ENCODE assay signal across 8 cellular contexts in the genomic region with DNA sequence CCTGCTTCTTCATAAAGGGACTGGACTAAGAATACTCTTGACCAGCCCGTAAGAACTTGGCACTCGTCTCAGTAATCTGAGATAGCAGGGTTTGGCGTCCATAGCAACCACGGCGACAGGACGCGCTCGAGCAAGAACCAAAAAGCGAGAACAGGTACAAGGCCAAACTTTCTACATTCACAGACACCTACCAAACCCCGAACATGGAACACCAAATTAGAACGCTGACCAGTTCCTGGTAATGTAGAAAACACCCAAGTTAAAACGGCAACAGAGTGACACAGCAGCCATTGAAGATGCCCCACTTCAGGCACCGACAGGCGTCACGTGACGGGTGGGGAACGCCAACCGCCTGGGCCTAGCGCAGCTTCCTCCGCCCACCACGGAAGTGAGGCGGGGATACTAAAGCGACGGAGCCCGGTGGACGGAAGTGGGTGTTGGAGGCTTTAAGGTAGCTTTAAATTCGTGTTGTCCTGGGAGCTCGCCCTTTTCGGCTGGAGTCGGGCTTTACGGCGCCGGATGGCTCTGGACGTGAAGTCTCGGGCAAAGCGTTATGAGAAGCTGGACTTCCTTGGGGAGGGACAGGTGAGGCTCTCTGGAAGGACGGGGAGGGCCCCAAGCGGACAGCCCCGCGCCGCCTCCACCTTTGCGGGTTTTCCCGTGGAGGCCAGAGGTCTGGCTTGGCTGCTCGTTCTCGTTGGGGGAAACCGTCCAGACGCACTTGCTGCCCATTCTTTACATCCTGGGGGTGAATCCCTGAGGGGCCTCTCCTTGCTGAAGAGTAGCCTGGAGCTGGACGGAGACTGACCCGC. TPM values are rescaled to one million over a fixed set of nuclear protein-coding genes. Genes with fewer than 3 reads are reported as not detected.
A peak's percentile ranks its signal among the peaks of the same experiment; 100 is the strongest.
DNase-seq lines count a peak whose midpoint lies in the region; ATAC-seq, FAIRE-seq and TF ChIP-seq lines count a peak whose summit lies in the region.

A gene (plus strand): TSS at position 430 of the 812 bp plus-strand sequence. CDS start 90 bp downstream, at position 520.

- no peaks in the 10 kb centered on the region for H3F3A ChIP-seq in smooth muscle cell (ENCODE audit: low read depth)

- H3K9ac ChIP-seq in smooth muscle cell (ENCODE audit: low read depth) = peak within 1 kb of the TSS; percentile 77

- peak within 1 kb of the TSS; percentile 96 for H3K4me3 ChIP-seq in AG04449 (ENCODE audit: low read depth, low read length)
- H3K4me3 ChIP-seq in WI38 (ENCODE audit: low read depth, low read length) = peak within 1 kb of the TSS; percentile 98
- peak within 1 kb of the TSS; percentile 85 for H3K4me3 ChIP-seq in bronchial epithelial cell (ENCODE audit: low read depth, low read length)
- peak within 1 kb of the TSS; percentile 77 for H3K4me3 ChIP-seq in smooth muscle cell

- peak within 1 kb of the TSS; percentile 62 for H3K27ac ChIP-seq in smooth muscle cell (ENCODE audit: low read depth)

- H4K20me1 ChIP-seq in smooth muscle cell (ENCODE audit: low read depth) = peaks cover 28% of the 10 kb centered on the region

- peak within 1 kb of the TSS; percentile 99 for H2AFZ ChIP-seq in smooth muscle cell (ENCODE audit: low read depth)

- H3K27me3 ChIP-seq in bronchial epithelial cell (ENCODE audit: control insufficient read depth, insufficient read depth, low read length) = no peaks in the 10 kb centered on the region
- no peaks in the 10 kb centered on the region for H3K27me3 ChIP-seq in smooth muscle cell (ENCODE audit: low read depth)

- peaks cover 15% of the 10 kb centered on the region for H3K4me1 ChIP-seq in smooth muscle cell (ENCODE audit: low read depth)

- H3K79me2 ChIP-seq in smooth muscle cell (ENCODE audit: low read depth) = peaks cover 46% of the 10 kb centered on the region

- TF ChIP-seq CTCF in AG04449 (IDR thresholded peaks at IDR 0.05; ENCODE audit: insufficient read depth, low read length, missing control alignments) (no peak), WI38 (IDR thresholded peaks at IDR 0.05; ENCODE audit: low read depth, low read length) (no peak), bronchial epithelial cell (IDR thresholded peaks at IDR 0.05; ENCODE audit: insufficient read depth, low read length, severe bottlenecking) (no peak), smooth muscle cell (IDR thresholded peaks at IDR 0.05; ENCODE audit: borderline replicate concordance, insufficient read depth, poor library complexity, severe bottlenecking) (no peak)

- WGBS in smooth muscle cell (ENCODE audit: low lambda C conversion rate) = under 1% methylated on average over 49 of the region's 49 CpGs

- H3K36me3 ChIP-seq in bronchial epithelial cell (ENCODE audit: control insufficient read depth, insufficient read depth, low read length) (peaks cover 3% of the 10 kb centered on the region), smooth muscle cell (ENCODE audit: low read depth) (peaks cover 6% of the 10 kb centered on the region)

- peak within 1 kb of the TSS; percentile 94 for H3K4me2 ChIP-seq in smooth muscle cell

- DNase-seq in AG04449 (ENCODE audit: low read depth, low spot score) (peak; percentile 47), NCI-H2227 treated with DMSO at 0.1 percent for 48 hours (lab: John Stamatoyannopoulos, UW) (peak; percentile 62), bronchial epithelial cell (ENCODE audit: low read depth) (peak; percentile 86), iPS-NIHi7 (ENCODE audit: extremely low spot score) (peak; percentile 97), smooth muscle cell (lab: John Stamatoyannopoulos, UW; ENCODE audit: unreplicated experiment) (peak; percentile 65)

- no peak for FAIRE-seq in bronchial epithelial cell (lab: Jason Lieb, UNC)

- ATAC-seq in GM18907 (IDR thresholded peaks at IDR 0.05; ENCODE audit: unreplicated experiment) (peak; percentile 97), HG03159 (IDR thresholded peaks at IDR 0.05; ENCODE audit: unreplicated experiment) (peak; percentile 100)

- POLR2A ChIA-PET in AG04449 (lab: Yijun Ruan, JAX) = interaction anchor here (0.6 to 1.5 kb wide), 3 partner anchors 12 to 135 kb away, joined by 3 to 7 read pairs (median 3); no protein-coding TSS in a partner anchor

- H3K9me3 ChIP-seq in smooth muscle cell (replicated peaks; ENCODE audit: low read depth) = no peaks in the 10 kb centered on the region

- CTCF ChIA-PET in AG04449 (lab: Yijun Ruan, JAX) = interaction anchor here (1.1 kb wide), 1 partner anchor 100 kb away, joined by 3 read pairs; no protein-coding TSS in a partner anchor

RNA-seq across cellular contexts. Expression of the gene that starts here (rescaled TPM):
- total RNA-seq in bronchial epithelial cell (51.5 and 60.8 TPM in 2 replicates), smooth muscle cell (43.4 and 54.4 TPM in 2 replicates)
- 40.1 and 47.2 TPM in 2 replicates for polyA plus RNA-seq in smooth muscle cell

Comparison
In these comparisons a context has a peak if more than half of its experiments do, and no peak if none do; other contexts are left out.
1. Peak in every context shown above with its lines: DNase-seq, ATAC-seq, H3K4me3 ChIP-seq and H3K27ac ChIP-seq.
2. DNase-seq: peak in every context shown above with its lines; median percentile 97 in iPS-NIHi7; 86 in bronchial epithelial cell; 65 in smooth muscle cell; 62 in NCI-H2227 treated with DMSO at 0.1 percent for 48 hours; 47 in AG04449.